19 cellular contexts compared by ENCODE assay signal in genomic region chr7:155713382-155713781, GRCh38.
DNase-seq lines count a peak whose midpoint lies in the region; ATAC-seq, FAIRE-seq and TF ChIP-seq lines count a peak whose summit lies in the region.
"Had no signal": no experiment of that assay in that cellular context is flagged by ENCODE, and none has a peak within 500 bp of the region (broad histone marks: within the 10 kb centered on the region; RNA-seq: fewer than 3 reads in every experiment).

No MANE protein-coding gene starts in this region.

- DNase-seq in CD4-positive, CD25-positive, alpha-beta regulatory T cell: no peak
- DNase-seq in NB4 (ENCODE audit: low read depth) (peak; percentile 17), cardiac septum (ENCODE audit: low spot score) (peak; percentile 85), nephron progenitor cell (no peak), GM12892 (ENCODE audit: insufficient read length) (no peak), NCI-H2107 treated with DMSO at 0.1 percent for 48 hours (lab: John Stamatoyannopoulos, UW; ENCODE audit: unreplicated experiment) (no peak), T1000 (lab: John Stamatoyannopoulos, UW) (no peak)
- DNase-seq: activated CD4-positive, alpha-beta T cell treated with anti-CD3 and anti-CD28 coated beads for 36 hours; amygdala; DMS153; HCEC 1CT; MV-4-11; NCI-H82; stimulated activated CD4-positive, alpha-beta T cell treated with anti-CD3 and anti-CD28 coated beads, Interleukin-1b, Interleukin-23, amount 100 ng/mL, for 48 hours; stimulated activated CD8-positive, alpha-beta memory T cell treated with anti-CD3 and anti-CD28 coated beads, Interleukin-4, amount 100 ng/mL, for 48 hours had no signal

- TF ChIP-seq POLR2A in NB4 (IDR thresholded peaks at IDR 0.05; ENCODE audit: extremely low read depth, insufficient read length) (no peak), GM12892 (IDR thresholded peaks at IDR 0.05; ENCODE audit: low read depth, low read length) (no peak)

- peak overlapping the region in 1 of 4 donors; percentile 10 for H3K4me3 Mint-ChIP-seq in CD4-positive, CD25-positive, alpha-beta regulatory T cell
- H3K4me3 Mint-ChIP-seq in nephron progenitor cell: no peak overlapping the region
- H3K4me3 Mint-ChIP-seq: activated CD4-positive, alpha-beta T cell treated with anti-CD3 and anti-CD28 coated beads for 36 hours had no signal

- intact Hi-C loops in cardiac septum (cut with DNase I): no loop called here

- ATAC-seq in CD4-positive, CD25-positive, alpha-beta regulatory T cell (ENCODE audit: low read depth in 2 of 2): no peak
- no peak for ATAC-seq in GM21515 (IDR thresholded peaks at IDR 0.05; ENCODE audit: unreplicated experiment)
- ATAC-seq: activated CD4-positive, alpha-beta T cell treated with anti-CD3 and anti-CD28 coated beads for 36 hours had no signal

- peaks cover 90% of the 10 kb centered on the region for H3K36me3 ChIP-seq in CD4-positive, CD25-positive, alpha-beta regulatory T cell (ENCODE audit: control insufficient read depth, insufficient read depth, low read length)

- H3K27me3 Mint-ChIP-seq in CD4-positive, CD25-positive, alpha-beta regulatory T cell: no peaks in the 10 kb centered on the region
- H3K27me3 Mint-ChIP-seq in nephron progenitor cell (ENCODE audit: low read depth, poor library complexity): peaks cover 5% of the 10 kb centered on the region
- H3K27me3 Mint-ChIP-seq: activated CD4-positive, alpha-beta T cell treated with anti-CD3 and anti-CD28 coated beads for 36 hours; IgD-negative memory B cell had no signal

- TF ChIP-seq CTCF in NB4 (IDR thresholded peaks at IDR 0.05; ENCODE audit: low read depth, low read length): no peak
- TF ChIP-seq CTCF in nephron progenitor cell (IDR thresholded peaks at IDR 0.05): no peak

- peak overlapping the region; percentile 66 to 86 (median 67) for H3K27ac Mint-ChIP-seq in CD4-positive, CD25-positive, alpha-beta regulatory T cell
- peak overlapping the region; percentile 68 for H3K27ac Mint-ChIP-seq in nephron progenitor cell

- no peaks in the 10 kb centered on the region for H3K9me3 ChIP-seq in CD4-positive, CD25-positive, alpha-beta regulatory T cell (ENCODE audit: control insufficient read depth in 2 of 2, low read length in 2 of 2)
- H3K9me3 ChIP-seq: tibial artery had no signal

- peaks cover 42% of the 10 kb centered on the region for H3K36me3 Mint-ChIP-seq in CD4-positive, CD25-positive, alpha-beta regulatory T cell
- peaks cover 64% of the 10 kb centered on the region for H3K36me3 Mint-ChIP-seq in nephron progenitor cell (ENCODE audit: low read depth)
- H3K36me3 Mint-ChIP-seq: IgD-negative memory B cell had no signal

- H3K4me3 ChIP-seq in CD4-positive, CD25-positive, alpha-beta regulatory T cell (ENCODE audit: low read depth, low read length): no peak overlapping the region
- no peak overlapping the region for H3K4me3 ChIP-seq in NB4 (ENCODE audit: low read depth, low read length)
- H3K4me3 ChIP-seq: tibial artery had no signal

- H3K4me1 ChIP-seq in CD4-positive, CD25-positive, alpha-beta regulatory T cell (ENCODE audit: control insufficient read depth, insufficient read depth, low read length, poor library complexity, severe bottlenecking): no peaks in the 10 kb centered on the region
- H3K4me1 ChIP-seq: tibial artery had no signal

- peaks cover 0 to 1% (median 0%) of the 10 kb centered on the region in 7 donors for H3K9me3 Mint-ChIP-seq in CD4-positive, CD25-positive, alpha-beta regulatory T cell
- H3K9me3 Mint-ChIP-seq in nephron progenitor cell: no peaks in the 10 kb centered on the region
- H3K9me3 Mint-ChIP-seq: IgD-negative memory B cell had no signal

- H3K27me3 ChIP-seq in CD4-positive, CD25-positive, alpha-beta regulatory T cell (ENCODE audit: control insufficient read depth, insufficient read depth, low read length): no peaks in the 10 kb centered on the region
- H3K27me3 ChIP-seq: tibial artery had no signal

- no peak overlapping the region for H3K27ac ChIP-seq in CD4-positive, CD25-positive, alpha-beta regulatory T cell (ENCODE audit: insufficient read depth, low read length, poor library complexity, severe bottlenecking)
- H3K27ac ChIP-seq: tibial artery had no signal

- peaks cover 4 to 53% (median 13%) of the 10 kb centered on the region in 4 donors for H3K4me1 Mint-ChIP-seq in CD4-positive, CD25-positive, alpha-beta regulatory T cell
- H3K4me1 Mint-ChIP-seq in nephron progenitor cell: no peaks in the 10 kb centered on the region

- no peak for FAIRE-seq in GM12892 (lab: Jason Lieb, UNC)
- FAIRE-seq: islet of Langerhans had no signal

Comparison
In these comparisons a context has a peak if more than half of its experiments do, and no peak if none do; other contexts are left out.
1. DNase-seq: peak in NB4 (single experiment) and cardiac septum (single experiment); none in CD4-positive, CD25-positive, alpha-beta regulatory T cell (0 of 3), nephron progenitor cell (single experiment), GM12892 (single experiment), NCI-H2107 treated with DMSO at 0.1 percent for 48 hours (single experiment) and T1000 (single experiment).